8 cellular contexts compared by ENCODE assay signal in the genomic region with DNA sequence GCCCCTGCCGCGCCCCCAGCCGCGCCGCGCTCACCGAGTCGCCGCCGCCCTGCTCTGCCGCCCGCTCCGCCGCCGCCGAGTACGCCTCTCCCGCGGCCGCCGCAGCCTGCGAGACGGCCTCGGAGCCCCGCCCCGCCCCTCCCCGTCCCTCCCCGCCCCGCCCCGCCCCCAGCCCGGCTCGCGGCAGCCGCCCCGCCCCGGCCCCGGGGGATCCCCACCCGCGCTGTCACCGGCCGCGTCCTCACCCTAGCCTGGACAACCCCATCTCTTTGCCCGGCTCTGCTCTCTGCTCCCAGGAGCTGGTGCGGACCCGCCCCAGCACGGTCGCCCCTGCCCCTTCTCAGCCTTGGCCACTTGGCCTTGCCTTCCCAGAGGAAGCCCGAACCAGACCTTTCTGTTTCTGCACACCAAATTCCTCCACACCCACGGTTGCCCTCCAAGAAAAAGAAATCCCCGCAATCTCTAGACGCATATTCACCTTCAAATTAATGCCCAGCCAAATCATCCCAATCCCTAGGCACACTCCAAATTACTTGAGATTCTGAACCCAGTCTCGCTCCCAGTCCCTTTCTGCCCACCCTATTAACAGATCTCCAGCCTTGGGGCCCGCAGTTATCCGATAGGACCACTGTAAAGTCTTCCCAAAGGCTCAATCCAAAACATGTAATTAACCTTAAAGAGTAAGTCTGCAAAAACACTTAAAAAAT. TPM values are rescaled to one million over a fixed set of nuclear protein-coding genes. Genes with fewer than 3 reads are reported as not detected.
DNase-seq lines count a peak whose midpoint lies in the region; ATAC-seq, FAIRE-seq and TF ChIP-seq lines count a peak whose summit lies in the region.

A gene (minus strand): TSS at position 89 of the 707 bp plus-strand sequence. CDS start 77,715 bp downstream, outside the sequence.

- peak within 1 kb of the TSS; percentile 52 for H3K9ac ChIP-seq in SK-N-MC (ENCODE audit: insufficient read length)
- H3K9ac ChIP-seq in astrocyte (ENCODE audit: low read length): peak within 1 kb of the TSS; percentile 76

- H3K36me3 ChIP-seq in SK-N-MC (ENCODE audit: insufficient read depth, low read length) (no peaks in the 10 kb centered on the region), astrocyte (ENCODE audit: insufficient read depth, low read length) (no peaks in the 10 kb centered on the region)

- peaks cover 5% of the 10 kb centered on the region for H4K20me1 ChIP-seq in astrocyte (ENCODE audit: insufficient read depth, low read length)

- H3K27ac ChIP-seq in SK-N-MC (no peak within 1 kb of the TSS), astrocyte (ENCODE audit: low read depth, low read length) (no peak within 1 kb of the TSS)

- peak within 1 kb of the TSS; percentile 89 for H3K4me3 Mint-ChIP-seq in astrocyte (ENCODE audit: unreplicated experiment)

- H3K9me3 Mint-ChIP-seq in astrocyte (ENCODE audit: unreplicated experiment): no peaks in the 10 kb centered on the region

- DNase-seq in NCI-H82 (lab: John Stamatoyannopoulos, UW): peak; percentile 64
- DNase-seq in NCI-H82 treated with DMSO at 0.1 percent for 48 hours (lab: John Stamatoyannopoulos, UW; ENCODE audit: unreplicated experiment): no peak
- no peak for DNase-seq in SK-N-MC (ENCODE audit: low read depth, low spot score)
- DNase-seq in astrocyte (ENCODE audit: low read depth): no peak
- peak in 35 of 51 donors; percentile 26 to 81 (median 62) for DNase-seq in hypothalamus (lab: John Stamatoyannopoulos, UW)
- no peak for DNase-seq in retinal pigment epithelial cell (ENCODE audit: low read depth)
- DNase-seq in SKM-1 treated with dmso at 0.1 percent for 144 hours (lab: John Stamatoyannopoulos, UW; ENCODE audit: unreplicated experiment): no peak

- H3K9me3 ChIP-seq in SK-N-MC (ENCODE audit: low read depth, low read length) (no peaks in the 10 kb centered on the region), astrocyte (ENCODE audit: insufficient read depth, low read depth, low read length) (no peaks in the 10 kb centered on the region)

- H3K36me3 Mint-ChIP-seq in astrocyte (ENCODE audit: low read depth, unreplicated experiment): no peaks in the 10 kb centered on the region

- peaks cover 3% of the 10 kb centered on the region for H3K27me3 ChIP-seq in astrocyte (ENCODE audit: insufficient read depth, low read length)

- H3K4me1 ChIP-seq in astrocyte (ENCODE audit: insufficient read depth, low read length): peaks cover 16% of the 10 kb centered on the region

- peak within 1 kb of the TSS; percentile 85 for H3K27ac Mint-ChIP-seq in astrocyte (ENCODE audit: unreplicated experiment)

- H3K79me2 ChIP-seq in astrocyte (ENCODE audit: insufficient read depth, low read length): no peaks in the 10 kb centered on the region

- TF ChIP-seq CTCF in astrocyte (IDR thresholded peaks at IDR 0.05; ENCODE audit: insufficient read depth, low read depth, low read length): no peak
- no peak for TF ChIP-seq CTCF in retinal pigment epithelial cell (conservative IDR thresholded peaks at IDR 0.05; ENCODE audit: low read depth, low read length)

- H3K4me1 Mint-ChIP-seq in astrocyte (ENCODE audit: low read depth, unreplicated experiment): peaks cover 20% of the 10 kb centered on the region

- peaks cover 13% of the 10 kb centered on the region for H3K27me3 Mint-ChIP-seq in astrocyte (ENCODE audit: low read depth, unreplicated experiment)

- H3K4me3 ChIP-seq in SK-N-MC: peak within 1 kb of the TSS; percentile 78
- H3K4me3 ChIP-seq in astrocyte (ENCODE audit: insufficient read depth, low read depth, low read length): peak within 1 kb of the TSS; percentile 64
- peak within 1 kb of the TSS; percentile 65 for H3K4me3 ChIP-seq in retinal pigment epithelial cell (ENCODE audit: low read length)

- peak within 1 kb of the TSS; percentile 76 for H2AFZ ChIP-seq in astrocyte (ENCODE audit: low read depth, low read length)

- peak within 1 kb of the TSS; percentile 94 for H3K4me2 ChIP-seq in astrocyte (ENCODE audit: low read length)

- no peak for FAIRE-seq in astrocyte (lab: Jason Lieb, UNC)

- ATAC-seq in HG03103 (IDR thresholded peaks at IDR 0.05; ENCODE audit: low read depth, unreplicated experiment): peak; percentile 57

RNA-seq across cellular contexts. Expression of the gene that starts here (rescaled TPM):
- total RNA-seq in astrocyte: 4.9 and 6.0 TPM in 2 replicates

Comparison
In these comparisons a context has a peak if more than half of its experiments do, and no peak if none do; other contexts are left out.
1. DNase-seq: peak in NCI-H82 (single experiment) and hypothalamus (35 of 51); none in NCI-H82 treated with DMSO at 0.1 percent for 48 hours (single experiment), SK-N-MC (single experiment), astrocyte (single experiment), retinal pigment epithelial cell (single experiment) and SKM-1 treated with dmso at 0.1 percent for 144 hours (single experiment).
2. Peak in every context shown above with its lines, with median percentiles within 50 percentile points of each other: H3K4me3 ChIP-seq.